Comparison of ENCODE assay signal across 3 cellular contexts in the genomic region with DNA sequence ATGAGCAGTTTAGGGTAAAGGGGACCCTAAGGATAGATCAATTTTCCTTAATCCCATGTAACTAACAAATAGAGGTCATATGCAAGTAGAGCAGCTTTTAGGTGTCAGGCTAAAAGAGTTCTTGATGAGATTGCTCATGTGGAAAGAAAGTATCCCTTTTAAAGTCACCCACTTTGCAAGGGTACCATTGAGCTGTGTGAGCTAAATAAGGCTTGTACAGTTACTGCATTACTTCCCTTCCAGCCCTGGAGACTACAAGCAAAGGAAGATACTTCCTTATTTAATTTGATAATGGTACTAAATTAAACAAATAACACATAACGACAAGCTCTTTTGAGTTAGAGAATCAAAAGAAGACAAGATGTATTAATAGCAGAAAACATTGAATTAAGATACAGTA.
TF ChIP-seq lines count a peak whose summit lies in the region.

No MANE protein-coding gene starts in this region.

TF ChIP-seq in liver, 16 proteins besides CTCF, POLR2A, EP300 and RAD21 (continued from another document):
- TF ChIP-seq FOXA1 (IDR thresholded peaks at IDR 0.05) (no peak), TAF1 (conservative IDR thresholded peaks at IDR 0.05) (no peak), YY1 (IDR thresholded peaks at IDR 0.05) (no peak), HNF4G (IDR thresholded peaks at IDR 0.05) (no peak), SP1 (IDR thresholded peaks at IDR 0.05) (no peak), RXRA (IDR thresholded peaks at IDR 0.05) (no peak), HNF4A (conservative IDR thresholded peaks at IDR 0.05) (no peak), NR2F2 (IDR thresholded peaks at IDR 0.05) (no peak), FOXA2 (IDR thresholded peaks at IDR 0.05) (no peak), JUND (IDR thresholded peaks at IDR 0.05) (no peak)
- TF ChIP-seq, protein P1, sequence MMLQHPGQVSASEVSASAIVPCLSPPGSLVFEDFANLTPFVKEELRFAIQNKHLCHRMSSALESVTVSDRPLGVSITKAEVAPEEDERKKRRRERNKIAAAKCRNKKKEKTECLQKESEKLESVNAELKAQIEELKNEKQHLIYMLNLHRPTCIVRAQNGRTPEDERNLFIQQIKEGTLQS (IDR thresholded peaks at IDR 0.05) = no peak
- TF ChIP-seq, protein P2, sequence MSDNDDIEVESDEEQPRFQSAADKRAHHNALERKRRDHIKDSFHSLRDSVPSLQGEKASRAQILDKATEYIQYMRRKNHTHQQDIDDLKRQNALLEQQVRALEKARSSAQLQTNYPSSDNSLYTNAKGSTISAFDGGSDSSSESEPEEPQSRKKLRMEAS (IDR thresholded peaks at IDR 0.05) = no peak
- TF ChIP-seq, protein P3, sequence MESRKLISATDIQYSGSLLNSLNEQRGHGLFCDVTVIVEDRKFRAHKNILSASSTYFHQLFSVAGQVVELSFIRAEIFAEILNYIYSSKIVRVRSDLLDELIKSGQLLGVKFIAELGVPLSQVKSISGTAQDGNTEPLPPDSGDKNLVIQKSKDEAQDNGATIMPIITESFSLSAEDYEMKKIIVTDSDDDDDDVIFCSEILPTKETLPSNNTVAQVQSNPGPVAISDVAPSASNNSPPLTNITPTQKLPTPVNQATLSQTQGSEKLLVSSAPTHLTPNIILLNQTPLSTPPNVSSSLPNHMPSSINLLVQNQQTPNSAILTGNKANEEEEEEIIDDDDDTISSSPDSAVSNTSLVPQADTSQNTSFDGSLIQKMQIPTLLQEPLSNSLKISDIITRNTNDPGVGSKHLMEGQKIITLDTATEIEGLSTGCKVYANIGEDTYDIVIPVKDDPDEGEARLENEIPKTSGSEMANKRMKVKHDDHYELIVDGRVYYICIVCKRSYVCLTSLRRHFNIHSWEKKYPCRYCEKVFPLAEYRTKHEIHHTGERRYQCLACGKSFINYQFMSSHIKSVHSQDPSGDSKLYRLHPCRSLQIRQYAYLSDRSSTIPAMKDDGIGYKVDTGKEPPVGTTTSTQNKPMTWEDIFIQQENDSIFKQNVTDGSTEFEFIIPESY (IDR thresholded peaks at IDR 0.05) = no peak
- TF ChIP-seq, protein P4, sequence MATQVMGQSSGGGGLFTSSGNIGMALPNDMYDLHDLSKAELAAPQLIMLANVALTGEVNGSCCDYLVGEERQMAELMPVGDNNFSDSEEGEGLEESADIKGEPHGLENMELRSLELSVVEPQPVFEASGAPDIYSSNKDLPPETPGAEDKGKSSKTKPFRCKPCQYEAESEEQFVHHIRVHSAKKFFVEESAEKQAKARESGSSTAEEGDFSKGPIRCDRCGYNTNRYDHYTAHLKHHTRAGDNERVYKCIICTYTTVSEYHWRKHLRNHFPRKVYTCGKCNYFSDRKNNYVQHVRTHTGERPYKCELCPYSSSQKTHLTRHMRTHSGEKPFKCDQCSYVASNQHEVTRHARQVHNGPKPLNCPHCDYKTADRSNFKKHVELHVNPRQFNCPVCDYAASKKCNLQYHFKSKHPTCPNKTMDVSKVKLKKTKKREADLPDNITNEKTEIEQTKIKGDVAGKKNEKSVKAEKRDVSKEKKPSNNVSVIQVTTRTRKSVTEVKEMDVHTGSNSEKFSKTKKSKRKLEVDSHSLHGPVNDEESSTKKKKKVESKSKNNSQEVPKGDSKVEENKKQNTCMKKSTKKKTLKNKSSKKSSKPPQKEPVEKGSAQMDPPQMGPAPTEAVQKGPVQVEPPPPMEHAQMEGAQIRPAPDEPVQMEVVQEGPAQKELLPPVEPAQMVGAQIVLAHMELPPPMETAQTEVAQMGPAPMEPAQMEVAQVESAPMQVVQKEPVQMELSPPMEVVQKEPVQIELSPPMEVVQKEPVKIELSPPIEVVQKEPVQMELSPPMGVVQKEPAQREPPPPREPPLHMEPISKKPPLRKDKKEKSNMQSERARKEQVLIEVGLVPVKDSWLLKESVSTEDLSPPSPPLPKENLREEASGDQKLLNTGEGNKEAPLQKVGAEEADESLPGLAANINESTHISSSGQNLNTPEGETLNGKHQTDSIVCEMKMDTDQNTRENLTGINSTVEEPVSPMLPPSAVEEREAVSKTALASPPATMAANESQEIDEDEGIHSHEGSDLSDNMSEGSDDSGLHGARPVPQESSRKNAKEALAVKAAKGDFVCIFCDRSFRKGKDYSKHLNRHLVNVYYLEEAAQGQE (IDR thresholded peaks at IDR 0.05) = no peak

TF ChIP-seq in HepG2, 621 proteins besides CTCF, POLR2A, EP300 and RAD21 (continued from another document):
- TF ChIP-seq ZKSCAN1 (IDR thresholded peaks at IDR 0.05; ENCODE audit: low read length) = no peak
- TF ChIP-seq ARNT2 (CRISPR knock-in tag; IDR thresholded peaks at IDR 0.05; ENCODE audit: low read depth) = no peak

TF ChIP-seq in GM12878, 131 proteins besides CTCF, POLR2A, EP300 and RAD21 (continued from another document):
- TF ChIP-seq MYC (IDR thresholded peaks at IDR 0.05; ENCODE audit: insufficient read depth, insufficient read length, insufficient replicate concordance, low read length, severe bottlenecking) = no peak
- TF ChIP-seq, protein P5, sequence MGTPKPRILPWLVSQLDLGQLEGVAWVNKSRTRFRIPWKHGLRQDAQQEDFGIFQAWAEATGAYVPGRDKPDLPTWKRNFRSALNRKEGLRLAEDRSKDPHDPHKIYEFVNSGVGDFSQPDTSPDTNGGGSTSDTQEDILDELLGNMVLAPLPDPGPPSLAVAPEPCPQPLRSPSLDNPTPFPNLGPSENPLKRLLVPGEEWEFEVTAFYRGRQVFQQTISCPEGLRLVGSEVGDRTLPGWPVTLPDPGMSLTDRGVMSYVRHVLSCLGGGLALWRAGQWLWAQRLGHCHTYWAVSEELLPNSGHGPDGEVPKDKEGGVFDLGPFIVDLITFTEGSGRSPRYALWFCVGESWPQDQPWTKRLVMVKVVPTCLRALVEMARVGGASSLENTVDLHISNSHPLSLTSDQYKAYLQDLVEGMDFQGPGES (IDR thresholded peaks at IDR 0.05) = no peak
- TF ChIP-seq GATAD2B (conservative IDR thresholded peaks at IDR 0.05; ENCODE audit: low read depth) = no peak
- no peak for TF ChIP-seq FOXK2 (IDR thresholded peaks at IDR 0.05)
- TF ChIP-seq BCL11A (IDR thresholded peaks at IDR 0.05; ENCODE audit: low read depth, low read length) = no peak
- no peak for TF ChIP-seq SREBF2 (IDR thresholded peaks at IDR 0.05; ENCODE audit: low read length)
- TF ChIP-seq EGR1 (IDR thresholded peaks at IDR 0.05; ENCODE audit: borderline replicate concordance in 1 of 2, low read depth in 2 of 2, low read length in 2 of 2) = no peak
- no peak for TF ChIP-seq SMARCA5 (IDR thresholded peaks at IDR 0.05)
- TF ChIP-seq, protein P6, sequence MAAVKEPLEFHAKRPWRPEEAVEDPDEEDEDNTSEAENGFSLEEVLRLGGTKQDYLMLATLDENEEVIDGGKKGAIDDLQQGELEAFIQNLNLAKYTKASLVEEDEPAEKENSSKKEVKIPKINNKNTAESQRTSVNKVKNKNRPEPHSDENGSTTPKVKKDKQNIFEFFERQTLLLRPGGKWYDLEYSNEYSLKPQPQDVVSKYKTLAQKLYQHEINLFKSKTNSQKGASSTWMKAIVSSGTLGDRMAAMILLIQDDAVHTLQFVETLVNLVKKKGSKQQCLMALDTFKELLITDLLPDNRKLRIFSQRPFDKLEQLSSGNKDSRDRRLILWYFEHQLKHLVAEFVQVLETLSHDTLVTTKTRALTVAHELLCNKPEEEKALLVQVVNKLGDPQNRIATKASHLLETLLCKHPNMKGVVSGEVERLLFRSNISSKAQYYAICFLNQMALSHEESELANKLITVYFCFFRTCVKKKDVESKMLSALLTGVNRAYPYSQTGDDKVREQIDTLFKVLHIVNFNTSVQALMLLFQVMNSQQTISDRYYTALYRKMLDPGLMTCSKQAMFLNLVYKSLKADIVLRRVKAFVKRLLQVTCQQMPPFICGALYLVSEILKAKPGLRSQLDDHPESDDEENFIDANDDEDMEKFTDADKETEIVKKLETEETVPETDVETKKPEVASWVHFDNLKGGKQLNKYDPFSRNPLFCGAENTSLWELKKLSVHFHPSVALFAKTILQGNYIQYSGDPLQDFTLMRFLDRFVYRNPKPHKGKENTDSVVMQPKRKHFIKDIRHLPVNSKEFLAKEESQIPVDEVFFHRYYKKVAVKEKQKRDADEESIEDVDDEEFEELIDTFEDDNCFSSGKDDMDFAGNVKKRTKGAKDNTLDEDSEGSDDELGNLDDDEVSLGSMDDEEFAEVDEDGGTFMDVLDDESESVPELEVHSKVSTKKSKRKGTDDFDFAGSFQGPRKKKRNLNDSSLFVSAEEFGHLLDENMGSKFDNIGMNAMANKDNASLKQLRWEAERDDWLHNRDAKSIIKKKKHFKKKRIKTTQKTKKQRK (IDR thresholded peaks at IDR 0.05; ENCODE audit: low read depth, low read length) = no peak
- TF ChIP-seq YBX1 (IDR thresholded peaks at IDR 0.05) = no peak
- TF ChIP-seq BMI1 (IDR thresholded peaks at IDR 0.05; ENCODE audit: borderline replicate concordance) = no peak
